In the genomic region with DNA sequence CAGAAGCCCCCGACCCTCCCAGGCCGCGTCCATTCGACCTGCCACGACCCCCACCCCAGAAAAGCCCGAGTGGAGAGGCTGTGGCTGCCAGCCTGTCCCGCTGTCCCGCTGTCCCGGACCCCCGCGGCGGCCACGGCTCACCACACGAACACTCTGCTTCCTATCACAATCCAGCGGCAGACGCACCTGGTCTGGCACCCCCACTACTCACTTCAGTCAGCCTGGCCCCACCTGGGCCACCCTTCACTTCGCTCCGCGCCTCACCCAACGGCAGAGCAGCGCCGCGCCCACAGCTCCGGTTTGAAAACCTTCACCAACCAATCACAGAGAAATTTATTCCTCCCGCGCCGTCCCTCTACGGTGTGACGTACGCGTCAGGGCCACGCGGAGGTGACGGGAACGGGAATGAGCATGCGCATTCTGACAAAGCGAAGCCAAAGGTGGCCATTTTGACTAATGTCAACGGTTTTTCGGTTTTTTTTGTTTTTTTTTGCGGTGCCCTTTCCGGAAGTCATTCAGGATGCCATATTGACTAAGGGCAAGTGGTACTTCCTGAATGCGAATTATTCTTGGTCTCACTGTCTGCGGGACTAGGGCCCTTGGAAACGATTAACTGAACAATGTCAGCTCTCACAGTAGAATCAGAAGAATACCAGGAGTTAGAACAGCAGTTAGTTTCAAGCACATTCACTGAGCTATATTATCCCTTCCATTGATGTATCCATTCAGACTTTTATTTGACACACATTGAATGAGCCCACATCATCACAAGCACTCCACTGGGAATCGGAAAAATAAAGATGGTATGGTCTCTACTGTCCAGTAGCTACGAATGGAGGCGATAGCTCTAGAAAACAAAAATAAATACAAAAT, we compare ENCODE assay signal across 1 cellular context.
TF ChIP-seq lines count a peak whose summit lies in the region.

Gene RACGAP1, minus strand, starts transcription at position 308 of the 873 bp plus-strand sequence. CDS start 8,779 bp downstream, outside the sequence.

TF ChIP-seq in K562, 482 proteins besides CTCF, POLR2A, EP300 and RAD21 (continued from another document and continues in another):
- TF ChIP-seq, protein P1, sequence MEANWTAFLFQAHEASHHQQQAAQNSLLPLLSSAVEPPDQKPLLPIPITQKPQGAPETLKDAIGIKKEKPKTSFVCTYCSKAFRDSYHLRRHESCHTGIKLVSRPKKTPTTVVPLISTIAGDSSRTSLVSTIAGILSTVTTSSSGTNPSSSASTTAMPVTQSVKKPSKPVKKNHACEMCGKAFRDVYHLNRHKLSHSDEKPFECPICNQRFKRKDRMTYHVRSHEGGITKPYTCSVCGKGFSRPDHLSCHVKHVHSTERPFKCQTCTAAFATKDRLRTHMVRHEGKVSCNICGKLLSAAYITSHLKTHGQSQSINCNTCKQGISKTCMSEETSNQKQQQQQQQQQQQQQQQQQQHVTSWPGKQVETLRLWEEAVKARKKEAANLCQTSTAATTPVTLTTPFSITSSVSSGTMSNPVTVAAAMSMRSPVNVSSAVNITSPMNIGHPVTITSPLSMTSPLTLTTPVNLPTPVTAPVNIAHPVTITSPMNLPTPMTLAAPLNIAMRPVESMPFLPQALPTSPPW (CRISPR knock-in tag; IDR thresholded peaks at IDR 0.05), result 0 out of 2 replicates have a peak, but pooled peaks have one; percentile 32
- TF ChIP-seq E2F6 (IDR thresholded peaks at IDR 0.05; ENCODE audit: borderline replicate concordance in 1 of 2, extremely low read depth in 1 of 2, insufficient read depth in 1 of 2, insufficient read length in 1 of 2, low read depth in 1 of 2, low read length in 1 of 2, poor library complexity in 1 of 2, severe bottlenecking in 1 of 2) (peak; percentile 49 to 73), HOXB6 (CRISPR knock-in tag; IDR thresholded peaks at IDR 0.05; ENCODE audit: borderline replicate concordance) (no peak), E2F1 (CRISPR knock-in tag; IDR thresholded peaks at IDR 0.05) (peak; percentile 97), TCF3 (CRISPR knock-in tag; IDR thresholded peaks at IDR 0.05) (0 out of 2 replicates have a peak, but pooled peaks have one; percentile 20), POLR2H (tag; IDR thresholded peaks at IDR 0.05; ENCODE audit: low read depth) (peak; percentile 63; the same call in 1 of the 2 replicates), FIP1L1 (IDR thresholded peaks at IDR 0.05; ENCODE audit: low read depth, low read length, poor library complexity, severe bottlenecking) (peak; percentile 21), MTA2 (IDR thresholded peaks at IDR 0.05; ENCODE audit: low read depth) (no peak), TBP (optimal IDR thresholded peaks at IDR 0.05; ENCODE audit: low read depth, low read length) (peak; percentile 72), POLR2B (IDR thresholded peaks at IDR 0.05; ENCODE audit: low read depth, partially characterized antibody) (peak; percentile 76), AFF4 (CRISPR knock-in tag; IDR thresholded peaks at IDR 0.05) (0 out of 2 replicates have a peak, but pooled peaks have one; percentile 87), EHMT2 (IDR thresholded peaks at IDR 0.05) (peak; percentile 44; the same call in 1 of the 2 replicates), MAFF (IDR thresholded peaks at IDR 0.05; ENCODE audit: low read length) (no peak), PHF20 (IDR thresholded peaks at IDR 0.05; ENCODE audit: partially characterized antibody) (peak; percentile 86), NFE2L1 (tag; IDR thresholded peaks at IDR 0.05; ENCODE audit: borderline replicate concordance, low read depth) (no peak), MITF (IDR thresholded peaks at IDR 0.05) (no peak), DIDO1 (tag; IDR thresholded peaks at IDR 0.05; ENCODE audit: low read depth) (peak; percentile 72), TOE1 (IDR thresholded peaks at IDR 0.05; ENCODE audit: borderline replicate concordance) (no peak), TOE1 (CRISPR knock-in tag; IDR thresholded peaks at IDR 0.05; ENCODE audit: borderline replicate concordance, low read depth) (no peak; the same call in 1 of the 2 replicates), BHLHE40 (IDR thresholded peaks at IDR 0.05; ENCODE audit: low read length) (0 out of 2 replicates have a peak, but pooled peaks have one; percentile 21), ZBTB1 (CRISPR knock-in tag; IDR thresholded peaks at IDR 0.05; ENCODE audit: borderline replicate concordance, low read depth) (0 out of 2 replicates have a peak, but pooled peaks have one; percentile 71), RNF219 (CRISPR knock-in tag; IDR thresholded peaks at IDR 0.05) (no peak), ZNF384 (IDR thresholded peaks at IDR 0.05; ENCODE audit: low read depth, low read length) (peak; percentile 100), HDAC1 (IDR thresholded peaks at IDR 0.05) (peak; percentile 29 to 96; a peak in 3 of 4 replicates), SP2 (IDR thresholded peaks at IDR 0.05; ENCODE audit: extremely low read depth, low read depth, low read length, poor library complexity, severe bottlenecking) (no peak), ASH1L (IDR thresholded peaks at IDR 0.05; ENCODE audit: borderline replicate concordance, low read depth, partially characterized antibody) (peak; percentile 78), ZNF507 (tag; conservative IDR thresholded peaks at IDR 0.05) (no peak), LCOR (CRISPR knock-in tag; IDR thresholded peaks at IDR 0.05) (peak; percentile 78; the same call in 1 of the 2 replicates), GABPA (tag; conservative IDR thresholded peaks at IDR 0.05; ENCODE audit: low read depth) (peak; percentile 95), MYC (IDR thresholded peaks at IDR 0.05; ENCODE audit: low read depth, low read length) (peak; percentile 96), MYC (CRISPR knock-in tag; IDR thresholded peaks at IDR 0.05; ENCODE audit: borderline replicate concordance, low read depth) (0 out of 2 replicates have a peak, but pooled peaks have one; percentile 49), POLR2AphosphoS5 (IDR thresholded peaks at IDR 0.05; ENCODE audit: control insufficient read depth, insufficient read depth, low read depth, low read length) (peak; percentile 63), ARID1B (IDR thresholded peaks at IDR 0.05) (no peak), DDX20 (tag; IDR thresholded peaks at IDR 0.05; ENCODE audit: low read depth) (no peak), ZNF143 (CRISPR knock-in tag; IDR thresholded peaks at IDR 0.05) (no peak)
- TF ChIP-seq, protein P2, sequence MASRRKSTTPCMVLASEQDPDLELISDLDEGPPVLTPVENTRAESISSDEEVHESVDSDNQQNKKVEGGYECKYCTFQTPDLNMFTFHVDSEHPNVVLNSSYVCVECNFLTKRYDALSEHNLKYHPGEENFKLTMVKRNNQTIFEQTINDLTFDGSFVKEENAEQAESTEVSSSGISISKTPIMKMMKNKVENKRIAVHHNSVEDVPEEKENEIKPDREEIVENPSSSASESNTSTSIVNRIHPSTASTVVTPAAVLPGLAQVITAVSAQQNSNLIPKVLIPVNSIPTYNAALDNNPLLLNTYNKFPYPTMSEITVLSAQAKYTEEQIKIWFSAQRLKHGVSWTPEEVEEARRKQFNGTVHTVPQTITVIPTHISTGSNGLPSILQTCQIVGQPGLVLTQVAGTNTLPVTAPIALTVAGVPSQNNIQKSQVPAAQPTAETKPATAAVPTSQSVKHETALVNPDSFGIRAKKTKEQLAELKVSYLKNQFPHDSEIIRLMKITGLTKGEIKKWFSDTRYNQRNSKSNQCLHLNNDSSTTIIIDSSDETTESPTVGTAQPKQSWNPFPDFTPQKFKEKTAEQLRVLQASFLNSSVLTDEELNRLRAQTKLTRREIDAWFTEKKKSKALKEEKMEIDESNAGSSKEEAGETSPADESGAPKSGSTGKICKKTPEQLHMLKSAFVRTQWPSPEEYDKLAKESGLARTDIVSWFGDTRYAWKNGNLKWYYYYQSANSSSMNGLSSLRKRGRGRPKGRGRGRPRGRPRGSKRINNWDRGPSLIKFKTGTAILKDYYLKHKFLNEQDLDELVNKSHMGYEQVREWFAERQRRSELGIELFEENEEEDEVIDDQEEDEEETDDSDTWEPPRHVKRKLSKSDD (conservative IDR thresholded peaks at IDR 0.05; ENCODE audit: low read length), result peak; percentile 95
- TF ChIP-seq, protein P3, sequence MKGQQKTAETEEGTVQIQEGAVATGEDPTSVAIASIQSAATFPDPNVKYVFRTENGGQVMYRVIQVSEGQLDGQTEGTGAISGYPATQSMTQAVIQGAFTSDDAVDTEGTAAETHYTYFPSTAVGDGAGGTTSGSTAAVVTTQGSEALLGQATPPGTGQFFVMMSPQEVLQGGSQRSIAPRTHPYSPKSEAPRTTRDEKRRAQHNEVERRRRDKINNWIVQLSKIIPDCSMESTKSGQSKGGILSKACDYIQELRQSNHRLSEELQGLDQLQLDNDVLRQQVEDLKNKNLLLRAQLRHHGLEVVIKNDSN (CRISPR knock-in tag; IDR thresholded peaks at IDR 0.05), result peak; percentile 85
- TF ChIP-seq, protein P4, sequence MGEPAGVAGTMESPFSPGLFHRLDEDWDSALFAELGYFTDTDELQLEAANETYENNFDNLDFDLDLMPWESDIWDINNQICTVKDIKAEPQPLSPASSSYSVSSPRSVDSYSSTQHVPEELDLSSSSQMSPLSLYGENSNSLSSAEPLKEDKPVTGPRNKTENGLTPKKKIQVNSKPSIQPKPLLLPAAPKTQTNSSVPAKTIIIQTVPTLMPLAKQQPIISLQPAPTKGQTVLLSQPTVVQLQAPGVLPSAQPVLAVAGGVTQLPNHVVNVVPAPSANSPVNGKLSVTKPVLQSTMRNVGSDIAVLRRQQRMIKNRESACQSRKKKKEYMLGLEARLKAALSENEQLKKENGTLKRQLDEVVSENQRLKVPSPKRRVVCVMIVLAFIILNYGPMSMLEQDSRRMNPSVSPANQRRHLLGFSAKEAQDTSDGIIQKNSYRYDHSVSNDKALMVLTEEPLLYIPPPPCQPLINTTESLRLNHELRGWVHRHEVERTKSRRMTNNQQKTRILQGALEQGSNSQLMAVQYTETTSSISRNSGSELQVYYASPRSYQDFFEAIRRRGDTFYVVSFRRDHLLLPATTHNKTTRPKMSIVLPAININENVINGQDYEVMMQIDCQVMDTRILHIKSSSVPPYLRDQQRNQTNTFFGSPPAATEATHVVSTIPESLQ (CRISPR knock-in tag; IDR thresholded peaks at IDR 0.05), result no peak
